Comparison of ENCODE assay signal across 1 cellular context in genomic region chr20:828987-829386, GRCh38.
TF ChIP-seq lines count a peak whose summit lies in the region.

No MANE protein-coding gene starts in this region.

TF ChIP-seq in K562, 482 proteins besides CTCF, POLR2A, EP300 and RAD21 (continued from another document and continues in another):
- no peak for TF ChIP-seq ARHGAP35 (IDR thresholded peaks at IDR 0.05; ENCODE audit: partially characterized antibody)
- 0 out of 2 replicates have a peak, but pooled peaks have one; percentile 9 for TF ChIP-seq ETV5 (CRISPR knock-in tag; IDR thresholded peaks at IDR 0.05; ENCODE audit: low read depth)
- TF ChIP-seq MITF (IDR thresholded peaks at IDR 0.05) = peak; percentile 73; the same call in 1 of the 2 replicates
- no peak for TF ChIP-seq ATF3 (IDR thresholded peaks at IDR 0.05)
- TF ChIP-seq ATF3 (CRISPR knock-in tag; conservative IDR thresholded peaks at IDR 0.05) = no peak
- 0 out of 2 replicates have a peak, but pooled peaks have one; percentile 20 for TF ChIP-seq HNRNPL (IDR thresholded peaks at IDR 0.05; ENCODE audit: low read depth, low read length)
- TF ChIP-seq TSC22D4 (tag; IDR thresholded peaks at IDR 0.05) = no peak
- peak; percentile 82 for TF ChIP-seq ZNF766 (CRISPR knock-in tag; conservative IDR thresholded peaks at IDR 0.05)
- TF ChIP-seq FOXP1 (CRISPR knock-in tag; IDR thresholded peaks at IDR 0.05) = peak; percentile 91
- TF ChIP-seq TFAP4 (CRISPR knock-in tag; IDR thresholded peaks at IDR 0.05; ENCODE audit: borderline replicate concordance) = peak; percentile 75
- TF ChIP-seq ZNF3 (CRISPR knock-in tag; IDR thresholded peaks at IDR 0.05) = no peak
- no peak for TF ChIP-seq NR2F6 (CRISPR knock-in tag; IDR thresholded peaks at IDR 0.05)
- peak; percentile 64 for TF ChIP-seq ZNF589 (CRISPR knock-in tag; IDR thresholded peaks at IDR 0.05; ENCODE audit: low read depth)
- TF ChIP-seq ZBTB11 (CRISPR knock-in tag; IDR thresholded peaks at IDR 0.05) = 0 out of 6 replicates have a peak, but pooled peaks of 1 of the 3 experiments have one; percentile 25
- TF ChIP-seq KDM4B (IDR thresholded peaks at IDR 0.05; ENCODE audit: borderline replicate concordance in 2 of 2, low read depth in 1 of 2) = no peak
- TF ChIP-seq ZNF384 (IDR thresholded peaks at IDR 0.05; ENCODE audit: low read depth, low read length) = no peak
- no peak for TF ChIP-seq YBX1 (IDR thresholded peaks at IDR 0.05)
- peak; percentile 83 for TF ChIP-seq MYNN (IDR thresholded peaks at IDR 0.05)
- no peak for TF ChIP-seq MYNN (CRISPR knock-in tag; IDR thresholded peaks at IDR 0.05)
- TF ChIP-seq ID3 (CRISPR knock-in tag; IDR thresholded peaks at IDR 0.05) = no peak
- peak; percentile 89 for TF ChIP-seq ID3 (tag; IDR thresholded peaks at IDR 0.05)
- no peak for TF ChIP-seq GTF2E2 (tag; IDR thresholded peaks at IDR 0.05)
- no peak for TF ChIP-seq POLR2B (IDR thresholded peaks at IDR 0.05; ENCODE audit: low read depth, partially characterized antibody)
- 0 out of 2 replicates have a peak, but pooled peaks have one; percentile 41 for TF ChIP-seq AFF4 (CRISPR knock-in tag; IDR thresholded peaks at IDR 0.05)
- no peak for TF ChIP-seq FOXJ3 (CRISPR knock-in tag; IDR thresholded peaks at IDR 0.05)
- TF ChIP-seq PTBP1 (IDR thresholded peaks at IDR 0.05; ENCODE audit: low read depth, low read length) = no peak
- no peak for TF ChIP-seq HMG20B (CRISPR knock-in tag; IDR thresholded peaks at IDR 0.05)
- TF ChIP-seq MAX (CRISPR knock-in tag; IDR thresholded peaks at IDR 0.05) = no peak
- 0 out of 2 replicates have a peak, but pooled peaks have one; percentile 42 for TF ChIP-seq ZNF197 (CRISPR knock-in tag; IDR thresholded peaks at IDR 0.05; ENCODE audit: low read depth)
- peak; percentile 70 for TF ChIP-seq BRD9 (IDR thresholded peaks at IDR 0.05; ENCODE audit: low read depth, partially characterized antibody)
- TF ChIP-seq CTBP1 (IDR thresholded peaks at IDR 0.05; ENCODE audit: borderline replicate concordance) = peak; percentile 92
- TF ChIP-seq NR2C2 (CRISPR knock-in tag; IDR thresholded peaks at IDR 0.05) = no peak
- peak; percentile 80 for TF ChIP-seq NR2C2 (tag; IDR thresholded peaks at IDR 0.05)
- TF ChIP-seq VEZF1 (CRISPR knock-in tag; IDR thresholded peaks at IDR 0.05) = peak; percentile 72
- peak in 1 of 2 experiments; percentile 78; a peak in 2 of 4 replicates for TF ChIP-seq ZNF318 (IDR thresholded peaks at IDR 0.05; ENCODE audit: borderline replicate concordance in 1 of 2, low read depth in 1 of 2)
- TF ChIP-seq DDX20 (tag; IDR thresholded peaks at IDR 0.05; ENCODE audit: low read depth) = 0 out of 2 replicates have a peak, but pooled peaks have one; percentile 41
- TF ChIP-seq NR1H2 (CRISPR knock-in tag; IDR thresholded peaks at IDR 0.05) = no peak
- peak; percentile 80 for TF ChIP-seq JUND (IDR thresholded peaks at IDR 0.05; ENCODE audit: borderline replicate concordance, low read depth, low read length)
- TF ChIP-seq JUND (tag; IDR thresholded peaks at IDR 0.05; ENCODE audit: borderline replicate concordance, low read depth, low read length) = peak; percentile 54; the same call in 2 of the 3 replicates
- TF ChIP-seq KAT8 (IDR thresholded peaks at IDR 0.05; ENCODE audit: low read depth) = no peak
- TF ChIP-seq TAF1 (IDR thresholded peaks at IDR 0.05; ENCODE audit: control insufficient read depth, extremely low read depth, insufficient read depth, low read length, severe bottlenecking) = no peak
- no peak for TF ChIP-seq ERF (CRISPR knock-in tag; IDR thresholded peaks at IDR 0.05)
- TF ChIP-seq PML (IDR thresholded peaks at IDR 0.05; ENCODE audit: low read length) = peak; percentile 86
